Comparison of ENCODE assay signal across 1 cellular context in the genomic region with DNA sequence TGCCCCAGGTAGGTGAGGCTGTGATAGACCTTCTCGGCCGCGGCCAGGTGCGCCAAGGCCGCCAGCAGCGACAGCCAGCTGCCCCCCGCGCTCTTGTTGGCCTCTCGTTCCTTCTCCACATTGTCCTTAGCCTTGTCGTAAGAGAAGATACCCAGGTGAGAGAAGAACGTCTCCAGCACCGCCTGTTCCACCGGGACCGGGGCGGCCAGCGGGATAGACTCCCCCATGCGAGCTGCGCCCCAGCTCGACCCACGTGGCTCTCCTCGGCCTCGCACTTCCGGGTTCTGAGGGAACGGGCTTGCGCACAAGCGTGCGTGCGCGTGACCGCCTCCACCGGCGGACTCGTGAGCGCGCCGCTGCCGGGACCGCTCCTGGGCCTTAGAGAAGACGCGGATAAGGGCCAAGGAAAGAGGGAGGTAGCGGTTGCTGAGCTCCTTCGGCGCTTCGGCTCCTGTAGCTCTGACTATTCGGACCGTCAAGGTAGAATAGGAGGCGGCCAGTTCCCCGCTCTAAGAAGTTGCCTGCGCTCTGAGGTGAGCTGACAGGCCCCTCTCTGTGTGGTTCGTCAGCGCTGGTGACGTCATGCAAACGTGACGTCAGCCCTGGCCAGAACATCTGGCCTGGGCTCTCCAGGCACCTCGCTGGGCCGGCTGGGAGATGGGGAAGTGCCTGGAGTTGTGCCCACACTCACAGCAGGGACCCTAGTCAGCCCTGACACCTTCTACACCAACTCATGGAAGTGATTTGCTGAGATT.
A peak's percentile ranks its signal among the peaks of the same experiment; 100 is the strongest.
TF ChIP-seq lines count a peak whose summit lies in the region.

A gene (minus strand): TSS at position 286 of the 755 bp plus-strand sequence. CDS start 59 bp downstream, at position 227.

TF ChIP-seq in GM12878, 131 proteins besides CTCF, POLR2A, EP300 and RAD21 (continued from another document and continues in another):
- TF ChIP-seq, protein P1, sequence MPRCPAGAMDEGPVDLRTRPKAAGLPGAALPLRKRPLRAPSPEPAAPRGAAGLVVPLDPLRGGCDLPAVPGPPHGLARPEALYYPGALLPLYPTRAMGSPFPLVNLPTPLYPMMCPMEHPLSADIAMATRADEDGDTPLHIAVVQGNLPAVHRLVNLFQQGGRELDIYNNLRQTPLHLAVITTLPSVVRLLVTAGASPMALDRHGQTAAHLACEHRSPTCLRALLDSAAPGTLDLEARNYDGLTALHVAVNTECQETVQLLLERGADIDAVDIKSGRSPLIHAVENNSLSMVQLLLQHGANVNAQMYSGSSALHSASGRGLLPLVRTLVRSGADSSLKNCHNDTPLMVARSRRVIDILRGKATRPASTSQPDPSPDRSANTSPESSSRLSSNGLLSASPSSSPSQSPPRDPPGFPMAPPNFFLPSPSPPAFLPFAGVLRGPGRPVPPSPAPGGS (IDR thresholded peaks at IDR 0.05; ENCODE audit: borderline replicate concordance, insufficient read depth, low read depth, low read length, poor library complexity, severe bottlenecking) = no peak
- TF ChIP-seq LARP7 (IDR thresholded peaks at IDR 0.05) (peak; percentile 60; the same call in 1 of the 2 replicates), TCF7 (IDR thresholded peaks at IDR 0.05; ENCODE audit: borderline replicate concordance) (no peak), HDGF (IDR thresholded peaks at IDR 0.05) (0 out of 2 replicates have a peak, but pooled peaks have one; percentile 34), RAD51 (IDR thresholded peaks at IDR 0.05) (peak; percentile 80), KAT2A (conservative IDR thresholded peaks at IDR 0.05; ENCODE audit: control insufficient read depth, low read depth, low read length) (no peak), IKZF2 (IDR thresholded peaks at IDR 0.05) (0 out of 4 replicates have a peak, but pooled peaks of 1 of the 2 experiments have one; percentile 55), BCL11A (IDR thresholded peaks at IDR 0.05; ENCODE audit: low read depth, low read length) (no peak), SMARCA5 (IDR thresholded peaks at IDR 0.05) (no peak; the same call in 1 of the 2 replicates), SIN3A (IDR thresholded peaks at IDR 0.05; ENCODE audit: low read depth, low read length) (peak; percentile 81; the same call in 1 of the 2 replicates), MYC (IDR thresholded peaks at IDR 0.05; ENCODE audit: insufficient read depth, insufficient read length, insufficient replicate concordance, low read length, severe bottlenecking) (peak; percentile 90), MTA2 (IDR thresholded peaks at IDR 0.05; ENCODE audit: low read depth) (no peak), EGR1 (IDR thresholded peaks at IDR 0.05; ENCODE audit: borderline replicate concordance in 1 of 2, low read depth in 2 of 2, low read length in 2 of 2) (peak; percentile 2 to 90; a peak in 1 of 3 replicates), STAT3 (IDR thresholded peaks at IDR 0.05; ENCODE audit: low read depth, low read length) (no peak), SRF (IDR thresholded peaks at IDR 0.05; ENCODE audit: low read depth in 2 of 2, low read length in 2 of 2) (no peak), SMAD5 (IDR thresholded peaks at IDR 0.05; ENCODE audit: low read depth) (peak; percentile 90), NFIC (IDR thresholded peaks at IDR 0.05; ENCODE audit: low read depth, low read length) (no peak), PAX8 (IDR thresholded peaks at IDR 0.05) (no peak), NR2C1 (IDR thresholded peaks at IDR 0.05) (no peak), PML (IDR thresholded peaks at IDR 0.05; ENCODE audit: low read length) (peak; percentile 84), IKZF1 (conservative IDR thresholded peaks at IDR 0.05) (peak; percentile 77), CBX3 (IDR thresholded peaks at IDR 0.05; ENCODE audit: borderline replicate concordance, low read depth) (no peak), FOXM1 (IDR thresholded peaks at IDR 0.05; ENCODE audit: low read depth, low read length) (no peak), SP1 (IDR thresholded peaks at IDR 0.05; ENCODE audit: low read depth, low read length) (no peak), WRNIP1 (IDR thresholded peaks at IDR 0.05; ENCODE audit: borderline replicate concordance, low read depth, low read length) (no peak), CHD4 (IDR thresholded peaks at IDR 0.05) (no peak), SMAD1 (IDR thresholded peaks at IDR 0.05; ENCODE audit: low read depth, partially characterized antibody) (no peak), CBFB (IDR thresholded peaks at IDR 0.05; ENCODE audit: low read depth) (0 out of 2 replicates have a peak, but pooled peaks have one; percentile 40), NR2C2 (IDR thresholded peaks at IDR 0.05; ENCODE audit: borderline replicate concordance, control insufficient read depth, insufficient read length, low read depth) (no peak), MTA3 (IDR thresholded peaks at IDR 0.05; ENCODE audit: borderline replicate concordance, low read length) (no peak), TARDBP (IDR thresholded peaks at IDR 0.05; ENCODE audit: borderline replicate concordance) (no peak), BRCA1 (IDR thresholded peaks at IDR 0.05; ENCODE audit: low read depth, low read length) (0 out of 2 replicates have a peak, but pooled peaks have one; percentile 38)
- TF ChIP-seq, protein P2, sequence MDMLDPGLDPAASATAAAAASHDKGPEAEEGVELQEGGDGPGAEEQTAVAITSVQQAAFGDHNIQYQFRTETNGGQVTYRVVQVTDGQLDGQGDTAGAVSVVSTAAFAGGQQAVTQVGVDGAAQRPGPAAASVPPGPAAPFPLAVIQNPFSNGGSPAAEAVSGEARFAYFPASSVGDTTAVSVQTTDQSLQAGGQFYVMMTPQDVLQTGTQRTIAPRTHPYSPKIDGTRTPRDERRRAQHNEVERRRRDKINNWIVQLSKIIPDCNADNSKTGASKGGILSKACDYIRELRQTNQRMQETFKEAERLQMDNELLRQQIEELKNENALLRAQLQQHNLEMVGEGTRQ (IDR thresholded peaks at IDR 0.05; ENCODE audit: borderline replicate concordance, low read depth, low read length) = peak; percentile 55
- TF ChIP-seq, protein P3, sequence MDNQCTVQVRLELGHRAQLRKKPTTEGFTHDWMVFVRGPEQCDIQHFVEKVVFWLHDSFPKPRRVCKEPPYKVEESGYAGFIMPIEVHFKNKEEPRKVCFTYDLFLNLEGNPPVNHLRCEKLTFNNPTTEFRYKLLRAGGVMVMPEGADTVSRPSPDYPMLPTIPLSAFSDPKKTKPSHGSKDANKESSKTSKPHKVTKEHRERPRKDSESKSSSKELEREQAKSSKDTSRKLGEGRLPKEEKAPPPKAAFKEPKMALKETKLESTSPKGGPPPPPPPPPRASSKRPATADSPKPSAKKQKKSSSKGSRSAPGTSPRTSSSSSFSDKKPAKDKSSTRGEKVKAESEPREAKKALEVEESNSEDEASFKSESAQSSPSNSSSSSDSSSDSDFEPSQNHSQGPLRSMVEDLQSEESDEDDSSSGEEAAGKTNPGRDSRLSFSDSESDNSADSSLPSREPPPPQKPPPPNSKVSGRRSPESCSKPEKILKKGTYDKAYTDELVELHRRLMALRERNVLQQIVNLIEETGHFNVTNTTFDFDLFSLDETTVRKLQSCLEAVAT (IDR thresholded peaks at IDR 0.05) = no peak
- TF ChIP-seq, protein P4, sequence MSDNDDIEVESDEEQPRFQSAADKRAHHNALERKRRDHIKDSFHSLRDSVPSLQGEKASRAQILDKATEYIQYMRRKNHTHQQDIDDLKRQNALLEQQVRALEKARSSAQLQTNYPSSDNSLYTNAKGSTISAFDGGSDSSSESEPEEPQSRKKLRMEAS (IDR thresholded peaks at IDR 0.05; ENCODE audit: low read depth, low read length) = peak; percentile 98
- TF ChIP-seq, protein P5, sequence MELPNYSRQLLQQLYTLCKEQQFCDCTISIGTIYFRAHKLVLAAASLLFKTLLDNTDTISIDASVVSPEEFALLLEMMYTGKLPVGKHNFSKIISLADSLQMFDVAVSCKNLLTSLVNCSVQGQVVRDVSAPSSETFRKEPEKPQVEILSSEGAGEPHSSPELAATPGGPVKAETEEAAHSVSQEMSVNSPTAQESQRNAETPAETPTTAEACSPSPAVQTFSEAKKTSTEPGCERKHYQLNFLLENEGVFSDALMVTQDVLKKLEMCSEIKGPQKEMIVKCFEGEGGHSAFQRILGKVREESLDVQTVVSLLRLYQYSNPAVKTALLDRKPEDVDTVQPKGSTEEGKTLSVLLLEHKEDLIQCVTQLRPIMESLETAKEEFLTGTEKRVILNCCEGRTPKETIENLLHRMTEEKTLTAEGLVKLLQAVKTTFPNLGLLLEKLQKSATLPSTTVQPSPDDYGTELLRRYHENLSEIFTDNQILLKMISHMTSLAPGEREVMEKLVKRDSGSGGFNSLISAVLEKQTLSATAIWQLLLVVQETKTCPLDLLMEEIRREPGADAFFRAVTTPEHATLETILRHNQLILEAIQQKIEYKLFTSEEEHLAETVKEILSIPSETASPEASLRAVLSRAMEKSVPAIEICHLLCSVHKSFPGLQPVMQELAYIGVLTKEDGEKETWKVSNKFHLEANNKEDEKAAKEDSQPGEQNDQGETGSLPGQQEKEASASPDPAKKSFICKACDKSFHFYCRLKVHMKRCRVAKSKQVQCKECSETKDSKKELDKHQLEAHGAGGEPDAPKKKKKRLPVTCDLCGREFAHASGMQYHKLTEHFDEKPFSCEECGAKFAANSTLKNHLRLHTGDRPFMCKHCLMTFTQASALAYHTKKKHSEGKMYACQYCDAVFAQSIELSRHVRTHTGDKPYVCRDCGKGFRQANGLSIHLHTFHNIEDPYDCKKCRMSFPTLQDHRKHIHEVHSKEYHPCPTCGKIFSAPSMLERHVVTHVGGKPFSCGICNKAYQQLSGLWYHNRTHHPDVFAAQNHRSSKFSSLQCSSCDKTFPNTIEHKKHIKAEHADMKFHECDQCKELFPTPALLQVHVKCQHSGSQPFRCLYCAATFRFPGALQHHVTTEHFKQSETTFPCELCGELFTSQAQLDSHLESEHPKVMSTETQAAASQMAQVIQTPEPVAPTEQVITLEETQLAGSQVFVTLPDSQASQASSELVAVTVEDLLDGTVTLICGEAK (IDR thresholded peaks at IDR 0.05; ENCODE audit: borderline replicate concordance) = no peak
- TF ChIP-seq, protein P6, sequence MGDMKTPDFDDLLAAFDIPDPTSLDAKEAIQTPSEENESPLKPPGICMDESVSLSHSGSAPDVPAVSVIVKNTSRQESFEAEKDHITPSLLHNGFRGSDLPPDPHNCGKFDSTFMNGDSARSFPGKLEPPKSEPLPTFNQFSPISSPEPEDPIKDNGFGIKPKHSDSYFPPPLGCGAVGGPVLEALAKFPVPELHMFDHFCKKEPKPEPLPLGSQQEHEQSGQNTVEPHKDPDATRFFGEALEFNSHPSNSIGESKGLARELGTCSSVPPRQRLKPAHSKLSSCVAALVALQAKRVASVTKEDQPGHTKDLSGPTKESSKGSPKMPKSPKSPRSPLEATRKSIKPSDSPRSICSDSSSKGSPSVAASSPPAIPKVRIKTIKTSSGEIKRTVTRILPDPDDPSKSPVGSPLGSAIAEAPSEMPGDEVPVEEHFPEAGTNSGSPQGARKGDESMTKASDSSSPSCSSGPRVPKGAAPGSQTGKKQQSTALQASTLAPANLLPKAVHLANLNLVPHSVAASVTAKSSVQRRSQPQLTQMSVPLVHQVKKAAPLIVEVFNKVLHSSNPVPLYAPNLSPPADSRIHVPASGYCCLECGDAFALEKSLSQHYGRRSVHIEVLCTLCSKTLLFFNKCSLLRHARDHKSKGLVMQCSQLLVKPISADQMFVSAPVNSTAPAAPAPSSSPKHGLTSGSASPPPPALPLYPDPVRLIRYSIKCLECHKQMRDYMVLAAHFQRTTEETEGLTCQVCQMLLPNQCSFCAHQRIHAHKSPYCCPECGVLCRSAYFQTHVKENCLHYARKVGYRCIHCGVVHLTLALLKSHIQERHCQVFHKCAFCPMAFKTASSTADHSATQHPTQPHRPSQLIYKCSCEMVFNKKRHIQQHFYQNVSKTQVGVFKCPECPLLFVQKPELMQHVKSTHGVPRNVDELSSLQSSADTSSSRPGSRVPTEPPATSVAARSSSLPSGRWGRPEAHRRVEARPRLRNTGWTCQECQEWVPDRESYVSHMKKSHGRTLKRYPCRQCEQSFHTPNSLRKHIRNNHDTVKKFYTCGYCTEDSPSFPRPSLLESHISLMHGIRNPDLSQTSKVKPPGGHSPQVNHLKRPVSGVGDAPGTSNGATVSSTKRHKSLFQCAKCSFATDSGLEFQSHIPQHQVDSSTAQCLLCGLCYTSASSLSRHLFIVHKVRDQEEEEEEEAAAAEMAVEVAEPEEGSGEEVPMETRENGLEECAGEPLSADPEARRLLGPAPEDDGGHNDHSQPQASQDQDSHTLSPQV (IDR thresholded peaks at IDR 0.05) = no peak
- TF ChIP-seq, protein P7, sequence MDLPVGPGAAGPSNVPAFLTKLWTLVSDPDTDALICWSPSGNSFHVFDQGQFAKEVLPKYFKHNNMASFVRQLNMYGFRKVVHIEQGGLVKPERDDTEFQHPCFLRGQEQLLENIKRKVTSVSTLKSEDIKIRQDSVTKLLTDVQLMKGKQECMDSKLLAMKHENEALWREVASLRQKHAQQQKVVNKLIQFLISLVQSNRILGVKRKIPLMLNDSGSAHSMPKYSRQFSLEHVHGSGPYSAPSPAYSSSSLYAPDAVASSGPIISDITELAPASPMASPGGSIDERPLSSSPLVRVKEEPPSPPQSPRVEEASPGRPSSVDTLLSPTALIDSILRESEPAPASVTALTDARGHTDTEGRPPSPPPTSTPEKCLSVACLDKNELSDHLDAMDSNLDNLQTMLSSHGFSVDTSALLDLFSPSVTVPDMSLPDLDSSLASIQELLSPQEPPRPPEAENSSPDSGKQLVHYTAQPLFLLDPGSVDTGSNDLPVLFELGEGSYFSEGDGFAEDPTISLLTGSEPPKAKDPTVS (IDR thresholded peaks at IDR 0.05; ENCODE audit: low read depth, low read length) = peak; percentile 26; the same call in 1 of the 2 replicates
- TF ChIP-seq, protein P8, sequence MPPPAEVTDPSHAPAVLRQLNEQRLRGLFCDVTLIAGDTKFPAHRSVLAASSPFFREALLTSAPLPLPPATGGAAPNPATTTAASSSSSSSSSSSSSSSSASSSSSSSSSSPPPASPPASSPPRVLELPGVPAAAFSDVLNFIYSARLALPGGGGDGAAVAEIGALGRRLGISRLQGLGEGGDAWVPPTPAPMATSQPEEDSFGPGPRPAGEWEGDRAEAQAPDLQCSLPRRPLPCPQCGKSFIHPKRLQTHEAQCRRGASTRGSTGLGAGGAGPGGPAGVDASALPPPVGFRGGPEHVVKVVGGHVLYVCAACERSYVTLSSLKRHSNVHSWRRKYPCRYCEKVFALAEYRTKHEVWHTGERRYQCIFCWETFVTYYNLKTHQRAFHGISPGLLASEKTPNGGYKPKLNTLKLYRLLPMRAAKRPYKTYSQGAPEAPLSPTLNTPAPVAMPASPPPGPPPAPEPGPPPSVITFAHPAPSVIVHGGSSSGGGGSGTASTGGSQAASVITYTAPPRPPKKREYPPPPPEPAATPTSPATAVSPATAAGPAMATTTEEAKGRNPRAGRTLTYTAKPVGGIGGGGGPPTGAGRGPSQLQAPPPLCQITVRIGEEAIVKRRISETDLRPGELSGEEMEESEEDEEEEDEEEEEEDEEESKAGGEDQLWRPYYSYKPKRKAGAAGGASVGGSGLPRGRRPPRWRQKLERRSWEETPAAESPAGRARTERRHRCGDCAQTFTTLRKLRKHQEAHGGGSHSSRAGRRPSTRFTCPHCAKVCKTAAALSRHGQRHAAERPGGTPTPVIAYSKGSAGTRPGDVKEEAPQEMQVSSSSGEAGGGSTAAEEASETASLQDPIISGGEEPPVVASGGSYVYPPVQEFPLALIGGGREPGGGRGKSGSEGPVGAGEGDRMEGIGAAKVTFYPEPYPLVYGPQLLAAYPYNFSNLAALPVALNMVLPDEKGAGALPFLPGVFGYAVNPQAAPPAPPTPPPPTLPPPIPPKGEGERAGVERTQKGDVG (CRISPR knock-in tag; IDR thresholded peaks at IDR 0.05) = no peak
